In genomic region chr7:13949450-13949849, GRCh38 we compare ENCODE assay signal across 1 cellular context.
TF ChIP-seq lines count a peak whose summit lies in the region.

No MANE protein-coding gene starts in this region.

TF ChIP-seq in HEK293, 187 proteins besides CTCF, POLR2A, EP300 and RAD21 (continued from another document and continues in another):
- peak; percentile 64; the same call in 1 of the 2 replicates for TF ChIP-seq TSHZ1 (tag by site-specific recombination; IDR thresholded peaks at IDR 0.05; ENCODE audit: borderline replicate concordance)
- TF ChIP-seq ZNF37A (tag by site-specific recombination; IDR thresholded peaks at IDR 0.05): no peak
- TF ChIP-seq ZNF843 (tag by site-specific recombination; IDR thresholded peaks at IDR 0.05): peak; percentile 94
- peak; percentile 75 for TF ChIP-seq ZBTB44 (tag by site-specific recombination; IDR thresholded peaks at IDR 0.05)
- TF ChIP-seq MYNN (tag by site-specific recombination; IDR thresholded peaks at IDR 0.05; ENCODE audit: borderline replicate concordance): no peak
- no peak for TF ChIP-seq ZNF148 (tag by site-specific recombination; IDR thresholded peaks at IDR 0.05; ENCODE audit: borderline replicate concordance)
- no peak for TF ChIP-seq ZNF174 (tag by site-specific recombination; IDR thresholded peaks at IDR 0.05)
- TF ChIP-seq SCRT2 (tag by site-specific recombination; IDR thresholded peaks at IDR 0.05): no peak
- no peak for TF ChIP-seq ZNF544 (tag by site-specific recombination; IDR thresholded peaks at IDR 0.05)
- TF ChIP-seq ZNF140 (tag by site-specific recombination; IDR thresholded peaks at IDR 0.05): no peak
- TF ChIP-seq ZNF548 (tag by site-specific recombination; IDR thresholded peaks at IDR 0.05): no peak
- TF ChIP-seq ZNF202 (tag by site-specific recombination; IDR thresholded peaks at IDR 0.05; ENCODE audit: borderline replicate concordance): no peak
- TF ChIP-seq ZSCAN4 (tag by site-specific recombination; IDR thresholded peaks at IDR 0.05): no peak
- TF ChIP-seq SCRT1 (tag by site-specific recombination; IDR thresholded peaks at IDR 0.05; ENCODE audit: borderline replicate concordance): no peak
- no peak for TF ChIP-seq ZFP69B (tag by site-specific recombination; IDR thresholded peaks at IDR 0.05)
- no peak for TF ChIP-seq ZFP41 (tag by site-specific recombination; IDR thresholded peaks at IDR 0.05; ENCODE audit: borderline replicate concordance)
- no peak for TF ChIP-seq ZNF670 (tag by site-specific recombination; IDR thresholded peaks at IDR 0.05; ENCODE audit: low read depth)
- no peak; the same call in 1 of the 2 replicates for TF ChIP-seq ZEB2 (tag by site-specific recombination; IDR thresholded peaks at IDR 0.05)
- TF ChIP-seq ZNF24 (tag by site-specific recombination; IDR thresholded peaks at IDR 0.05): no peak
- no peak for TF ChIP-seq ZNF660 (tag by site-specific recombination; IDR thresholded peaks at IDR 0.05)
- TF ChIP-seq SETDB1 (IDR thresholded peaks at IDR 0.05; ENCODE audit: insufficient read length, low read length): no peak
- no peak for TF ChIP-seq ZBTB10 (tag by site-specific recombination; IDR thresholded peaks at IDR 0.05)
- TF ChIP-seq ZNF747 (tag by site-specific recombination; IDR thresholded peaks at IDR 0.05): no peak
- peak; percentile 62; the same call in 1 of the 2 replicates for TF ChIP-seq ZNF335 (tag by site-specific recombination; conservative IDR thresholded peaks at IDR 0.05)
- TF ChIP-seq ZFP3 (tag by site-specific recombination; IDR thresholded peaks at IDR 0.05; ENCODE audit: low read depth): no peak
- no peak for TF ChIP-seq ZNF248 (tag by site-specific recombination; IDR thresholded peaks at IDR 0.05)
- no peak for TF ChIP-seq ZBTB48 (tag by site-specific recombination; IDR thresholded peaks at IDR 0.05)
- TF ChIP-seq ZSCAN18 (tag by site-specific recombination; IDR thresholded peaks at IDR 0.05): no peak
- no peak for TF ChIP-seq EGR2 (tag by site-specific recombination; IDR thresholded peaks at IDR 0.05; ENCODE audit: low read depth)
- 0 out of 2 replicates have a peak, but pooled peaks have one; percentile 43 for TF ChIP-seq ZNF610 (tag by site-specific recombination; IDR thresholded peaks at IDR 0.05; ENCODE audit: borderline replicate concordance)
- TF ChIP-seq PRDM6 (tag by site-specific recombination; IDR thresholded peaks at IDR 0.05): peak; percentile 91
- no peak for TF ChIP-seq ZNF707 (tag by site-specific recombination; IDR thresholded peaks at IDR 0.05)
- no peak for TF ChIP-seq PBX3 (CRISPR knock-in tag; IDR thresholded peaks at IDR 0.05)
- TF ChIP-seq ZXDB (tag by site-specific recombination; IDR thresholded peaks at IDR 0.05): peak; percentile 81
- TF ChIP-seq PRDM4 (tag by site-specific recombination; IDR thresholded peaks at IDR 0.05): peak; percentile 88
- no peak for TF ChIP-seq MEIS1 (CRISPR knock-in tag; IDR thresholded peaks at IDR 0.05; ENCODE audit: borderline replicate concordance)
- TF ChIP-seq ZNF623 (tag by site-specific recombination; IDR thresholded peaks at IDR 0.05): no peak
- no peak for TF ChIP-seq ZNF133 (tag by site-specific recombination; IDR thresholded peaks at IDR 0.05)
- TF ChIP-seq ZNF596 (tag by site-specific recombination; IDR thresholded peaks at IDR 0.05): peak; percentile 45; the same call in 1 of the 2 replicates
- no peak for TF ChIP-seq ZNF362 (tag by site-specific recombination; IDR thresholded peaks at IDR 0.05)
